2 cellular contexts compared by ENCODE assay signal in genomic region chr7:25832926-25833325, GRCh38.
A peak's percentile ranks its signal among the peaks of the same experiment; 100 is the strongest.
TF ChIP-seq lines count a peak whose summit lies in the region.

No MANE protein-coding gene starts in this region.

TF ChIP-seq in IMR-90, 13 proteins besides CTCF, POLR2A, EP300 and RAD21:
- no peak for TF ChIP-seq BHLHE40 (IDR thresholded peaks at IDR 0.05; ENCODE audit: low read depth, low read length)
- TF ChIP-seq MXI1 (IDR thresholded peaks at IDR 0.05; ENCODE audit: borderline replicate concordance, low read depth, low read length) = no peak
- no peak for TF ChIP-seq RFX5 (IDR thresholded peaks at IDR 0.05; ENCODE audit: low read depth, low read length)
- no peak for TF ChIP-seq MAZ (IDR thresholded peaks at IDR 0.05; ENCODE audit: borderline replicate concordance, low read depth, low read length)
- TF ChIP-seq MAFK (IDR thresholded peaks at IDR 0.05; ENCODE audit: low read depth, low read length) = no peak
- no peak for TF ChIP-seq RCOR1 (IDR thresholded peaks at IDR 0.05; ENCODE audit: insufficient replicate concordance, low read length)
- no peak for TF ChIP-seq NFE2L2 (IDR thresholded peaks at IDR 0.05; ENCODE audit: low read depth, low read length)
- TF ChIP-seq CHD1 (IDR thresholded peaks at IDR 0.05; ENCODE audit: low read depth, low read length) = no peak
- TF ChIP-seq FOS (IDR thresholded peaks at IDR 0.05; ENCODE audit: low read depth, low read length) = no peak
- TF ChIP-seq CEBPB (IDR thresholded peaks at IDR 0.05; ENCODE audit: low read depth, low read length) = no peak
- TF ChIP-seq ELK1 (IDR thresholded peaks at IDR 0.05; ENCODE audit: borderline replicate concordance, low read depth, low read length) = no peak

TF ChIP-seq in K562, 482 proteins besides CTCF, POLR2A, EP300 and RAD21:
- TF ChIP-seq ELF4 (CRISPR knock-in tag; IDR thresholded peaks at IDR 0.05) = peak; percentile 65; the same call in 1 of the 2 replicates
- TF ChIP-seq HNRNPH1 (optimal IDR thresholded peaks at IDR 0.05; ENCODE audit: low read depth, low read length) = no peak
- TF ChIP-seq ETS2 (tag; IDR thresholded peaks at IDR 0.05; ENCODE audit: borderline replicate concordance, poor library complexity, severe bottlenecking) = no peak
- TF ChIP-seq STAT5B (CRISPR knock-in tag; IDR thresholded peaks at IDR 0.05) = no peak
- no peak for TF ChIP-seq POLR3G (IDR thresholded peaks at IDR 0.05; ENCODE audit: extremely low read depth, insufficient read length, insufficient replicate concordance)
- 0 out of 2 replicates have a peak, but pooled peaks have one; percentile 14 for TF ChIP-seq HBP1 (CRISPR knock-in tag; IDR thresholded peaks at IDR 0.05)
- TF ChIP-seq MYBL2 (IDR thresholded peaks at IDR 0.05; ENCODE audit: low read depth) = no peak
- no peak for TF ChIP-seq MYBL2 (CRISPR knock-in tag; IDR thresholded peaks at IDR 0.05; ENCODE audit: borderline replicate concordance)
- TF ChIP-seq ZBTB26 (CRISPR knock-in tag; IDR thresholded peaks at IDR 0.05) = 0 out of 2 replicates have a peak, but pooled peaks have one; percentile 36
- TF ChIP-seq SNAPC5 (CRISPR knock-in tag; IDR thresholded peaks at IDR 0.05) = no peak
- TF ChIP-seq ESRRB (CRISPR knock-in tag; IDR thresholded peaks at IDR 0.05; ENCODE audit: borderline replicate concordance) = no peak
- no peak for TF ChIP-seq ZBTB12 (CRISPR knock-in tag; IDR thresholded peaks at IDR 0.05)
- TF ChIP-seq TAF15 (IDR thresholded peaks at IDR 0.05; ENCODE audit: low read depth, low read length) = no peak
- no peak for TF ChIP-seq ZNF668 (CRISPR knock-in tag; IDR thresholded peaks at IDR 0.05)
- no peak for TF ChIP-seq NR2C1 (IDR thresholded peaks at IDR 0.05)
- no peak for TF ChIP-seq NR2C1 (tag; IDR thresholded peaks at IDR 0.05)
- no peak for TF ChIP-seq SRSF7 (optimal IDR thresholded peaks at IDR 0.05; ENCODE audit: low read depth, low read length)
- TF ChIP-seq PKNOX1 (IDR thresholded peaks at IDR 0.05) = peak; percentile 92
- TF ChIP-seq PBX2 (CRISPR knock-in tag; IDR thresholded peaks at IDR 0.05; ENCODE audit: low read depth) = no peak; the same call in 1 of the 2 replicates
- peak; percentile 89 for TF ChIP-seq PBX2 (tag; conservative IDR thresholded peaks at IDR 0.05; ENCODE audit: low read depth)
- TF ChIP-seq ETV6 (IDR thresholded peaks at IDR 0.05; ENCODE audit: borderline replicate concordance in 1 of 2, low read depth in 2 of 2, low read length in 1 of 2) = no peak
- TF ChIP-seq ETV6 (CRISPR knock-in tag; IDR thresholded peaks at IDR 0.05; ENCODE audit: borderline replicate concordance) = no peak
- peak; percentile 28; the same call in 1 of the 2 replicates for TF ChIP-seq POLR2H (tag; IDR thresholded peaks at IDR 0.05; ENCODE audit: low read depth)
- TF ChIP-seq ZMIZ1 (IDR thresholded peaks at IDR 0.05; ENCODE audit: low read depth in 2 of 2, low read length in 2 of 2) = no peak
- TF ChIP-seq ZNF316 (IDR thresholded peaks at IDR 0.05) = no peak
- no peak for TF ChIP-seq ZNF408 (CRISPR knock-in tag; IDR thresholded peaks at IDR 0.05; ENCODE audit: low read depth)
- peak; percentile 57; the same call in 1 of the 2 replicates for TF ChIP-seq VEZF1 (CRISPR knock-in tag; IDR thresholded peaks at IDR 0.05)
- TF ChIP-seq NFATC3 (IDR thresholded peaks at IDR 0.05) = no peak
